10 cellular contexts compared by ENCODE assay signal in genomic region chr7:110534241-110534931, GRCh38.
DNase-seq lines count a peak whose midpoint lies in the region; ATAC-seq and TF ChIP-seq lines count a peak whose summit lies in the region.
"Had no signal": no experiment of that assay in that cellular context is flagged by ENCODE, and none has a peak within 500 bp of the region (broad histone marks: within the 10 kb centered on the region; RNA-seq: fewer than 3 reads in every experiment).

No MANE protein-coding gene starts in this region.

- 0 out of 3 replicates have a peak, but pooled peaks have one; percentile 2 for TF ChIP-seq CTCF in GM12872 (IDR thresholded peaks at IDR 0.05; ENCODE audit: insufficient read depth, low read depth, low read length)
- no peak for TF ChIP-seq CTCF in astrocyte of the spinal cord (IDR thresholded peaks at IDR 0.05; ENCODE audit: low read depth, low read length)
- no peak for TF ChIP-seq CTCF in left lung (IDR thresholded peaks at IDR 0.05)

- no peaks in the 10 kb centered on the region for H3K79me1 ChIP-seq in mesenchymal stem cell (replicated peaks; ENCODE audit: low read length, poor library complexity, severe bottlenecking)

- peak overlapping the region; percentile 29 to 46 for H2BK12ac ChIP-seq in mesenchymal stem cell (ENCODE audit: low read length in 2 of 2)

- H2BK120ac ChIP-seq in mesenchymal stem cell (ENCODE audit: low read depth, low read length) = peak overlapping the region; percentile 67

- H3K4me1 ChIP-seq in mesenchymal stem cell (ENCODE audit: control insufficient read depth, insufficient read depth, low read depth, low read length) = peaks cover 4% of the 10 kb centered on the region
- H3K4me1 ChIP-seq in left lung = no peaks in the 10 kb centered on the region

- H3K18ac ChIP-seq in mesenchymal stem cell (ENCODE audit: low read depth in 1 of 2, low read length in 2 of 2) = peak overlapping the region; percentile 4 to 77

- no peak overlapping the region for H3K4me2 ChIP-seq in mesenchymal stem cell (ENCODE audit: low read length, poor library complexity, severe bottlenecking)

- peak overlapping the region; percentile 41 for H3K27ac ChIP-seq in mesenchymal stem cell (ENCODE audit: low read length, poor library complexity, severe bottlenecking)
- no peak overlapping the region for H3K27ac ChIP-seq in left lung
- H3K27ac ChIP-seq: SK-N-MC had no signal

- no peak overlapping the region for H3K4me3 ChIP-seq in astrocyte of the spinal cord (ENCODE audit: low read depth, low read length)
- H3K4me3 ChIP-seq in mesenchymal stem cell (ENCODE audit: insufficient read depth in 1 of 2, low read depth in 1 of 2, low read length in 2 of 2) = no peak overlapping the region
- no peak overlapping the region for H3K4me3 ChIP-seq in left lung
- H3K4me3 ChIP-seq: SK-N-MC had no signal

- DNase-seq in NCI-H1930 (lab: John Stamatoyannopoulos, UW) (peak; percentile 21 to 34), astrocyte of the spinal cord (ENCODE audit: low read depth, low spot score) (peak; percentile 49), mesenchymal stem cell (peak; percentile 12), activated gamma-delta T cell (lab: John Stamatoyannopoulos, UW) (no peak), NCI-H2029 treated with DMSO at 0.1 percent for 48 hours (lab: John Stamatoyannopoulos, UW) (no peak), left lung (no peak)
- DNase-seq: activated naive CD4-positive, alpha-beta T cell treated with Interleukin-2 at 50 U/mL for 16 hours had no signal

- peak overlapping the region; percentile 36 for H4K8ac ChIP-seq in mesenchymal stem cell (ENCODE audit: low read length)

- in situ Hi-C loops in astrocyte of the spinal cord (cut with HindIII; ENCODE audit: low sequenced_read_pairs) = no loop called here

- peak overlapping the region; percentile 81 for H3K9ac ChIP-seq in mesenchymal stem cell (ENCODE audit: low read length)

- WGBS in mesenchymal stem cell = 77% methylated on average over 7 of the region's 7 CpGs

- H3K23ac ChIP-seq in mesenchymal stem cell (ENCODE audit: low read length in 2 of 2) = no peak overlapping the region

- H3K27me3 ChIP-seq in mesenchymal stem cell (ENCODE audit: control insufficient read depth in 1 of 2, insufficient read depth in 1 of 2, low read length in 2 of 2) = no peaks in the 10 kb centered on the region
- H3K27me3 ChIP-seq in left lung = no peaks in the 10 kb centered on the region

- no peak overlapping the region for H2BK15ac ChIP-seq in mesenchymal stem cell (ENCODE audit: low read depth, poor library complexity, severe bottlenecking)

- peak overlapping the region; percentile 87 for H4K91ac ChIP-seq in mesenchymal stem cell (ENCODE audit: low read length)

- no peak overlapping the region for H2BK5ac ChIP-seq in mesenchymal stem cell (ENCODE audit: low read depth, low read length, poor library complexity, severe bottlenecking)

- peak overlapping the region; percentile 19 to 24 for H3K4ac ChIP-seq in mesenchymal stem cell (ENCODE audit: low read depth in 1 of 2, low read length in 2 of 2)

- H3K9me3 ChIP-seq in mesenchymal stem cell (ENCODE audit: control insufficient read depth, low read length) = no peaks in the 10 kb centered on the region
- H3K9me3 ChIP-seq in left lung = peaks cover 0 to 3% of the 10 kb centered on the region in 2 donors

- intact Hi-C loops in left lung (cut with DNase I) = no loop called here

- H3K36me3 ChIP-seq in mesenchymal stem cell (ENCODE audit: control insufficient read depth in 1 of 2, insufficient read depth in 2 of 2, low read depth in 1 of 2, low read length in 2 of 2) = no peaks in the 10 kb centered on the region
- no peaks in the 10 kb centered on the region for H3K36me3 ChIP-seq in left lung

- ATAC-seq in HG02840 (IDR thresholded peaks at IDR 0.05; ENCODE audit: low FRiP score, unreplicated experiment) = no peak
- ATAC-seq in left lung = no peak

- H2AFZ ChIP-seq in mesenchymal stem cell (ENCODE audit: low read depth, low read length) = no peak overlapping the region

- H2AK5ac ChIP-seq in mesenchymal stem cell (ENCODE audit: low read length, severe bottlenecking) = peak overlapping the region; percentile 8

- H3K14ac ChIP-seq in mesenchymal stem cell (ENCODE audit: low read length in 2 of 2) = no peak overlapping the region

Comparison
In these comparisons a context has a peak if more than half of its experiments do, and no peak if none do; other contexts are left out.
1. DNase-seq: peak in NCI-H1930 (2 of 2), astrocyte of the spinal cord (single experiment) and mesenchymal stem cell (single experiment); none in activated gamma-delta T cell (single experiment), NCI-H2029 treated with DMSO at 0.1 percent for 48 hours (single experiment) and left lung (0 of 2).